Comparison of ENCODE assay signal across 9 cellular contexts in the genomic region with DNA sequence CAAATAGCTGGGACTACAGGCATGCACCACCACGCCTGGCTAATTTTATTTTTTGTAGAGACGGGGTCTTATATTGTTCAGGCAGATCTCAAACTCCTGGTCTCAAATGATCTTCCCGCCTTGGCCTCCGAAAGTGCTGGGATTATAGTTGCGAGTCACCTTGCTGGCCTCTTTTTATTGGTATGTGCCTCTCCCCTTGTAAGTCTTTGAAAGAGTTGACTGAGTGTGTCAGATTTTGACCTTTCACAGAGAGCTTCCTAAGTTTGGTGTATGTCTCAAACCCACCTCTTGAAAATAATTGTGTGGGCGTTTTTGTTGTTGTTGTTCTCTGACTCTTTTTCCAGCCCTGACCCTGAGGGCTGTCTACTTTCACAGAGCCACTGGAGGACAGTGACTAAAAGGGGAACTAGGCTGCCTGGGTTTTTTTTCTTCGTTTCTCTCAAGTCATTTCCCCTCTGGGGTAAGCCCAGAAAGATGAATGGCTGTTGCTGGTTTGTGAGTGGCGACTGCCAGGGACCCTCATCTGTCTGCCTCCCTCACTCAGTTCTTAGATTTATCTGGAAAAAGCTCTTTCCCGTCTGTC.
DNase-seq lines count a peak whose midpoint lies in the region; ATAC-seq and TF ChIP-seq lines count a peak whose summit lies in the region.
"Had no signal": no experiment of that assay in that cellular context is flagged by ENCODE, and none has a peak within 500 bp of the region (broad histone marks: within the 10 kb centered on the region; RNA-seq: fewer than 3 reads in every experiment).

No MANE protein-coding gene starts in this region.

- intact Hi-C loops in A673 (cut with micrococcal nuclease; ENCODE audit: unreplicated experiment): no loop called here

- POLR2A ChIA-PET in A673 (lab: Charles Lee; ENCODE audit: low non-redundant PET): no interaction called here

- peak overlapping the region; percentile 89 for H3K27ac Mint-ChIP-seq in neural crest cell (ENCODE audit: unreplicated experiment)
- H3K27ac Mint-ChIP-seq in endodermal cell: no peak overlapping the region

- H3K4me1 ChIP-seq in OCI-LY3 (ENCODE audit: low read length) (peaks cover 37% of the 10 kb centered on the region), MM.1S (ENCODE audit: low read length) (no peaks in the 10 kb centered on the region), endodermal cell (ENCODE audit: control insufficient read depth, insufficient read depth, low read length) (no peaks in the 10 kb centered on the region), A673 (ENCODE audit: insufficient read depth, low read length, poor library complexity, severe bottlenecking) (no peaks in the 10 kb centered on the region)

- ATAC-seq in GM18861 (IDR thresholded peaks at IDR 0.05; ENCODE audit: unreplicated experiment) (peak; percentile 58), HG02588 (IDR thresholded peaks at IDR 0.05; ENCODE audit: unreplicated experiment) (peak; percentile 71)

- TF ChIP-seq CTCF in OCI-LY3 (IDR thresholded peaks at IDR 0.05; ENCODE audit: low read depth, low read length) (no peak), neural crest cell (conservative IDR thresholded peaks at IDR 0.05) (no peak), MM.1S (IDR thresholded peaks at IDR 0.05; ENCODE audit: low read length) (no peak), endodermal cell (conservative IDR thresholded peaks at IDR 0.05) (no peak), A673 (conservative IDR thresholded peaks at IDR 0.05; ENCODE audit: low read depth, low read length) (no peak), brain microvascular endothelial cell (IDR thresholded peaks at IDR 0.05; ENCODE audit: low read depth, low read length, missing control alignments) (no peak)

- peak overlapping the region; percentile 41 for H3K4me3 ChIP-seq in OCI-LY3 (ENCODE audit: low read length)
- H3K4me3 ChIP-seq in MM.1S (ENCODE audit: low read length): no peak overlapping the region
- H3K4me3 ChIP-seq in endodermal cell (ENCODE audit: low read length): no peak overlapping the region
- no peak overlapping the region for H3K4me3 ChIP-seq in A673 (ENCODE audit: low read depth, low read length, poor library complexity, severe bottlenecking)
- no peak overlapping the region for H3K4me3 ChIP-seq in brain microvascular endothelial cell (ENCODE audit: low read depth, low read length)

- BruUV-seq in A673 (replicated peaks; lab: Mats Ljungman, UMichigan): no TSS peak

- H3K27me3 ChIP-seq in OCI-LY3 (ENCODE audit: low read depth, low read length): no peaks in the 10 kb centered on the region
- no peaks in the 10 kb centered on the region for H3K27me3 ChIP-seq in MM.1S (replicated peaks; ENCODE audit: insufficient read depth, low read length)
- no peaks in the 10 kb centered on the region for H3K27me3 ChIP-seq in endodermal cell (ENCODE audit: control insufficient read depth, insufficient read depth, low read length, poor library complexity, severe bottlenecking)
- H3K27me3 ChIP-seq in A673 (replicated peaks; ENCODE audit: insufficient read depth, low read depth, low read length, poor library complexity): no peaks in the 10 kb centered on the region
- no peaks in the 10 kb centered on the region for H3K27me3 ChIP-seq in brain microvascular endothelial cell (replicated peaks)

- H4K20me1 ChIP-seq in OCI-LY3 (ENCODE audit: insufficient read depth, low read length) (no peaks in the 10 kb centered on the region), MM.1S (ENCODE audit: insufficient read depth, low read length) (no peaks in the 10 kb centered on the region)

- no peak for DNase-seq in neural crest cell (ENCODE audit: low read depth, low spot score)
- DNase-seq in MM.1S: no peak
- DNase-seq in endodermal cell: no peak
- DNase-seq in A673 (ENCODE audit: low spot score): no peak
- DNase-seq in brain microvascular endothelial cell: no peak
- DNase-seq: NCI-H1694 had no signal

- H3K4me2 ChIP-seq in OCI-LY3 (ENCODE audit: low read length): peak overlapping the region; percentile 63
- no peak overlapping the region for H3K4me2 ChIP-seq in MM.1S (ENCODE audit: low read depth, low read length)

- H3K9me3 ChIP-seq in OCI-LY3 (ENCODE audit: insufficient read depth, low read length) (peaks cover 3% of the 10 kb centered on the region; the same call in 1 of the 2 replicates), MM.1S (replicated peaks; ENCODE audit: insufficient read depth, low read length) (no peaks in the 10 kb centered on the region), endodermal cell (ENCODE audit: control insufficient read depth, low read length) (peaks cover 11% of the 10 kb centered on the region), A673 (ENCODE audit: low read depth, low read length, poor library complexity, severe bottlenecking) (no peaks in the 10 kb centered on the region)

- H3K36me3 ChIP-seq in OCI-LY3 (replicated peaks; ENCODE audit: low read depth, low read length): peaks cover 10% of the 10 kb centered on the region
- no peaks in the 10 kb centered on the region for H3K36me3 ChIP-seq in MM.1S (replicated peaks; ENCODE audit: insufficient read depth, low read length)
- H3K36me3 ChIP-seq in endodermal cell (ENCODE audit: control insufficient read depth, insufficient read depth, low read length): no peaks in the 10 kb centered on the region
- H3K36me3 ChIP-seq in A673 (ENCODE audit: insufficient read depth, low read length, poor library complexity, severe bottlenecking): no peaks in the 10 kb centered on the region
- no peaks in the 10 kb centered on the region for H3K36me3 ChIP-seq in brain microvascular endothelial cell (replicated peaks)

- no peaks in the 10 kb centered on the region for H3F3A ChIP-seq in MM.1S (ENCODE audit: insufficient read depth, low read length)

- WGBS in endodermal cell (ENCODE audit: insufficient coverage in 1 of 2, insufficient read length in 1 of 2), 2 experiments: 89 to 93% methylated on average over 8 to 9 of the region's 9 CpGs

- H3K9me2 ChIP-seq in MM.1S (replicated peaks; ENCODE audit: insufficient read depth, low read length): no peaks in the 10 kb centered on the region

- H3K27ac ChIP-seq in OCI-LY3 (ENCODE audit: low read length) (peak overlapping the region; percentile 50), MM.1S (ENCODE audit: low read length) (no peak overlapping the region), endodermal cell (ENCODE audit: low read depth, low read length) (no peak overlapping the region), A673 (ENCODE audit: low read depth, low read length, poor library complexity, severe bottlenecking) (no peak overlapping the region), brain microvascular endothelial cell (no peak overlapping the region)

- H3K9me3 Mint-ChIP-seq in neural crest cell: peaks cover 18% of the 10 kb centered on the region
- peaks cover 11% of the 10 kb centered on the region for H3K9me3 Mint-ChIP-seq in endodermal cell

- peak overlapping the region; percentile 37; the same call in 1 of the 2 replicates for H3K9ac ChIP-seq in OCI-LY3 (ENCODE audit: low read length)
- H3K9ac ChIP-seq in MM.1S (ENCODE audit: low read length): no peak overlapping the region
- no peak overlapping the region for H3K9ac ChIP-seq in endodermal cell (ENCODE audit: extremely low read depth, low read length, poor library complexity, severe bottlenecking)

- no peaks in the 10 kb centered on the region for H3K79me2 ChIP-seq in OCI-LY3 (ENCODE audit: low read length)
- H3K79me2 ChIP-seq in MM.1S (ENCODE audit: low read length): no peaks in the 10 kb centered on the region

- H2AFZ ChIP-seq in OCI-LY3 (ENCODE audit: low read depth, low read length) (peak overlapping the region; percentile 40), MM.1S (ENCODE audit: low read length) (no peak overlapping the region)

- H3K27me3 Mint-ChIP-seq in neural crest cell (ENCODE audit: low read depth) (no peaks in the 10 kb centered on the region), endodermal cell (ENCODE audit: insufficient read depth) (peaks cover 2% of the 10 kb centered on the region)

- H3K4me3 Mint-ChIP-seq in neural crest cell (no peak overlapping the region), endodermal cell (no peak overlapping the region)

- in situ Hi-C loops in brain microvascular endothelial cell (cut with HindIII; ENCODE audit: low pct_ligation_motif_present, low sequenced_read_pairs): no loop called here

- CTCF ChIA-PET in A673 (lab: Charles Lee): no interaction called here

- peaks cover 33% of the 10 kb centered on the region for H3K4me1 Mint-ChIP-seq in neural crest cell
- H3K4me1 Mint-ChIP-seq in endodermal cell: peaks cover 19% of the 10 kb centered on the region

- peaks cover 2% of the 10 kb centered on the region for H3K36me3 Mint-ChIP-seq in neural crest cell (ENCODE audit: low read depth)
- no peaks in the 10 kb centered on the region for H3K36me3 Mint-ChIP-seq in endodermal cell (ENCODE audit: low read depth)
